8 cellular contexts compared by ENCODE assay signal in genomic region chr11:68904458-68904847, GRCh38. TPM values are rescaled to one million over a fixed set of nuclear protein-coding genes. Genes with fewer than 3 reads are reported as not detected.
DNase-seq lines count a peak whose midpoint lies in the region; ATAC-seq, FAIRE-seq and TF ChIP-seq lines count a peak whose summit lies in the region.

No MANE protein-coding gene starts in this region.

- peak overlapping the region; percentile 94 for H3K23ac ChIP-seq in neuronal stem cell (ENCODE audit: low read depth, low read length, poor library complexity)

- peak overlapping the region; percentile 77 to 90 (median 84) for H3K27ac ChIP-seq in BLaER1 treated with 17β-estradiol and CSF1 and Interleukin-3, amounts not matched to agents 10 nM and 100 nM
- peak overlapping the region; percentile 78 for H3K27ac ChIP-seq in RWPE1
- peak overlapping the region; percentile 40 for H3K27ac ChIP-seq in endothelial cell of umbilical vein (ENCODE audit: insufficient read depth, low read depth, low read length)
- no peak overlapping the region for H3K27ac ChIP-seq in neuronal stem cell (replicated peaks; ENCODE audit: low read length)

- no peak overlapping the region for H3K14ac ChIP-seq in neuronal stem cell (ENCODE audit: low read length)

- WGBS in neuronal stem cell (ENCODE audit: extremely low coverage in 2 of 2, insufficient read length in 2 of 2, insufficient replicate concordance in 1 of 2), 2 donors, result no CpG with 5 or more reads among the region's 13 CpGs

- FAIRE-seq in endothelial cell of umbilical vein (lab: Jason Lieb, UNC), result no peak

- no peaks in the 10 kb centered on the region for H3K9me1 ChIP-seq in endothelial cell of umbilical vein (replicated peaks; ENCODE audit: control insufficient read depth, extremely low read depth, insufficient read depth, low read length)

- no peak overlapping the region for H3K4ac ChIP-seq in neuronal stem cell (ENCODE audit: low read length)

- DNase-seq in RWPE1 (ENCODE audit: low spot score) (peak; percentile 41), endothelial cell of umbilical vein (ENCODE audit: low read depth, low spot score) (no peak), neuronal stem cell (ENCODE audit: low spot score) (peak; percentile 5), germinal center (ENCODE audit: low spot score) (no peak)
- no peak for DNase-seq in stimulated activated CD8-positive, alpha-beta memory T cell treated with anti-CD3 and anti-CD28 coated beads, Interleukin-4, amount 100 ng/mL, for 48 hours

- no peak for TF ChIP-seq POLR2A in endothelial cell of umbilical vein (IDR thresholded peaks at IDR 0.05; ENCODE audit: low read depth, low read length)

- H3K4me3 ChIP-seq in BLaER1 treated with 17β-estradiol and CSF1 and Interleukin-3, amounts not matched to agents 10 nM and 100 nM, result peak overlapping the region; percentile 83 to 98 (median 92)
- H3K4me3 ChIP-seq in endothelial cell of umbilical vein (replicated peaks in 1 of 3; ENCODE audit: insufficient read depth in 1 of 3, low read depth in 1 of 3, low read length in 3 of 3) (peak overlapping the region; percentile 41 to 94 (median 81)), neuronal stem cell (ENCODE audit: low read length in 2 of 2) (peak overlapping the region; percentile 96 to 97)

- peak overlapping the region; percentile 73 for H2AFZ ChIP-seq in endothelial cell of umbilical vein (ENCODE audit: low read depth, low read length)
- H2AFZ ChIP-seq in neuronal stem cell (ENCODE audit: low read length), result peak overlapping the region; percentile 93

- POLR2A ChIA-PET in RWPE1 (lab: Yijun Ruan, JAX; ENCODE audit: low non-redundant PET), result no interaction called here
- POLR2A ChIA-PET in endothelial cell of umbilical vein (lab: Charles Lee), result no interaction called here

- peak overlapping the region; percentile 98 for H3K18ac ChIP-seq in neuronal stem cell (ENCODE audit: low read length)

- H2BK15ac ChIP-seq in neuronal stem cell (ENCODE audit: low read length), result peak overlapping the region; percentile 51

- peak overlapping the region; percentile 88 to 97 (median 91) for H3K9ac ChIP-seq in BLaER1 treated with 17β-estradiol and CSF1 and Interleukin-3, amounts not matched to agents 10 nM and 100 nM
- H3K9ac ChIP-seq in endothelial cell of umbilical vein (replicated peaks; ENCODE audit: extremely low read depth, insufficient read depth, low read length) (peak overlapping the region; percentile 76), neuronal stem cell (ENCODE audit: low read depth, low read length, poor library complexity) (peak overlapping the region; percentile 98)

- peaks cover 26 to 40% (median 35%) of the 10 kb centered on the region in 10 experiments for H3K4me1 ChIP-seq in BLaER1 treated with 17β-estradiol and CSF1 and Interleukin-3, amounts not matched to agents 10 nM and 100 nM
- peaks cover 14% of the 10 kb centered on the region for H3K4me1 ChIP-seq in endothelial cell of umbilical vein (ENCODE audit: control insufficient read depth, extremely low read depth, insufficient read depth, low read length)
- peaks cover 4 to 7% of the 10 kb centered on the region in 2 donors for H3K4me1 ChIP-seq in neuronal stem cell (ENCODE audit: control insufficient read depth in 2 of 2, insufficient read depth in 1 of 2, low read depth in 1 of 2, low read length in 2 of 2)

- no TSS peak for BruUV-seq in endothelial cell of umbilical vein (replicated peaks; lab: Mats Ljungman, UMichigan)

- dilution Hi-C loops in endothelial cell of umbilical vein (cut with MboI; ENCODE audit: extremely low pct_ligation_motif_present, low sequenced_read_pairs), result no loop called here

- H3K79me2 ChIP-seq in endothelial cell of umbilical vein (ENCODE audit: control insufficient read depth, insufficient read depth, low read length), result peaks cover 48% of the 10 kb centered on the region

- H2BK5ac ChIP-seq in neuronal stem cell (ENCODE audit: low read length), result peak overlapping the region; percentile 94

- H4K8ac ChIP-seq in neuronal stem cell (ENCODE audit: low read depth, low read length), result peak overlapping the region; percentile 6

- H2BK120ac ChIP-seq in neuronal stem cell (ENCODE audit: low read depth, low read length), result peak overlapping the region; percentile 37

- CTCF ChIA-PET in RWPE1 (lab: Yijun Ruan, JAX), result interaction anchor here (0.7 to 0.9 kb wide), 2 partner anchors 106 to 213 kb away, joined by 3 read pairs; no protein-coding TSS in a partner anchor
- CTCF ChIA-PET in endothelial cell of umbilical vein (lab: Charles Lee), result no interaction called here

- ATAC-seq in GM21381 (IDR thresholded peaks at IDR 0.05; ENCODE audit: unreplicated experiment), result peak; percentile 15
- ATAC-seq in GM21786 (IDR thresholded peaks at IDR 0.05; ENCODE audit: unreplicated experiment), result no peak

- peak overlapping the region; percentile 30 for H2BK12ac ChIP-seq in neuronal stem cell (ENCODE audit: low read length)

- intact Hi-C loops in endothelial cell of umbilical vein (cut with micrococcal nuclease), result loop anchor here (10.0 kb wide), 1 partner anchor 180 kb away; no protein-coding TSS in a partner anchor

- no peaks in the 10 kb centered on the region for H3K27me3 ChIP-seq in BLaER1 treated with 17β-estradiol and CSF1 and Interleukin-3, amounts not matched to agents 10 nM and 100 nM
- H3K27me3 ChIP-seq in endothelial cell of umbilical vein (ENCODE audit: control insufficient read depth in 2 of 2, insufficient read depth in 2 of 2, low read length in 2 of 2) (no peaks in the 10 kb centered on the region), neuronal stem cell (ENCODE audit: control insufficient read depth in 3 of 3, insufficient read depth in 3 of 3, low read depth in 1 of 3, low read length in 3 of 3) (no peaks in the 10 kb centered on the region)

- TF ChIP-seq CTCF in RWPE1 (conservative IDR thresholded peaks at IDR 0.05; ENCODE audit: low read depth), result no peak
- no peak for TF ChIP-seq CTCF in endothelial cell of umbilical vein (IDR thresholded peaks at IDR 0.05; ENCODE audit: extremely low read depth in 1 of 2, insufficient read depth in 1 of 2, low read depth in 1 of 2, low read length in 2 of 2)

- H2AK5ac ChIP-seq in neuronal stem cell (ENCODE audit: low read depth, low read length), result peak overlapping the region; percentile 25

- H3K79me1 ChIP-seq in neuronal stem cell (ENCODE audit: low read depth, low read length), result peaks cover 15% of the 10 kb centered on the region

- peaks cover 38 to 60% (median 48%) of the 10 kb centered on the region in 11 experiments for H3K36me3 ChIP-seq in BLaER1 treated with 17β-estradiol and CSF1 and Interleukin-3, amounts not matched to agents 10 nM and 100 nM
- H3K36me3 ChIP-seq in endothelial cell of umbilical vein (ENCODE audit: control insufficient read depth in 2 of 2, extremely low read depth in 1 of 2, insufficient read depth in 2 of 2, low read length in 2 of 2) (peaks cover 0 to 9% of the 10 kb centered on the region in 2 experiments), neuronal stem cell (replicated peaks in 1 of 2; ENCODE audit: control insufficient read depth in 2 of 2, insufficient read depth in 2 of 2, low read length in 2 of 2) (peaks cover 13 to 44% of the 10 kb centered on the region in 2 donors)

- H4K91ac ChIP-seq in neuronal stem cell (ENCODE audit: low read depth, low read length, poor library complexity), result no peak overlapping the region

- peak overlapping the region; percentile 82 to 98 (median 91) for H3K4me2 ChIP-seq in BLaER1 treated with 17β-estradiol and CSF1 and Interleukin-3, amounts not matched to agents 10 nM and 100 nM
- peak overlapping the region; percentile 71 for H3K4me2 ChIP-seq in endothelial cell of umbilical vein (ENCODE audit: insufficient read depth, low read length)
- peak overlapping the region; percentile 96 for H3K4me2 ChIP-seq in neuronal stem cell (ENCODE audit: insufficient read depth, low read length, poor library complexity, severe bottlenecking)

- H3K9me3 ChIP-seq in BLaER1 treated with 17β-estradiol and CSF1 and Interleukin-3, amounts not matched to agents 10 nM and 100 nM (replicated peaks in 1 of 11), result no peaks in the 10 kb centered on the region
- H3K9me3 ChIP-seq in endothelial cell of umbilical vein (replicated peaks; ENCODE audit: control insufficient read depth, insufficient read depth, low read length) (no peaks in the 10 kb centered on the region), neuronal stem cell (replicated peaks in 1 of 2; ENCODE audit: control insufficient read depth in 2 of 2, insufficient read depth in 1 of 2, low read depth in 1 of 2, low read length in 2 of 2) (no peaks in the 10 kb centered on the region)

- peaks cover 0 to 57% (median 38%) of the 10 kb centered on the region in 11 experiments; a peak in 21 of 22 replicates for H4K20me1 ChIP-seq in BLaER1 treated with 17β-estradiol and CSF1 and Interleukin-3, amounts not matched to agents 10 nM and 100 nM
- no peaks in the 10 kb centered on the region for H4K20me1 ChIP-seq in endothelial cell of umbilical vein (replicated peaks; ENCODE audit: control insufficient read depth, extremely low read depth, insufficient read depth, low read length)

TF ChIP-seq in endothelial cell of umbilical vein, 7 proteins besides CTCF, POLR2A, EP300 and RAD21:
- no peak for TF ChIP-seq EZH2 (IDR thresholded peaks at IDR 0.05; ENCODE audit: borderline replicate concordance, low read depth, low read length, severe bottlenecking)

RNA-seq across cellular contexts. Expression of gene IGHMBP2, which starts 0.8 kb away (rescaled TPM):
- 23.5 and 25.1 TPM in 2 replicates for total RNA-seq in endothelial cell of umbilical vein
- polyA plus RNA-seq in endothelial cell of umbilical vein, result 10.9 and 12.8 TPM in 2 replicates
- 7.9 and 8.7 TPM in 2 replicates for polyA plus RNA-seq in endothelial cell of umbilical vein (2011; cell fraction: cytosol; rRNA removed)
- 57.3 and 60.2 TPM in 2 replicates for polyA plus RNA-seq in endothelial cell of umbilical vein (2011; cell fraction: nucleus; rRNA removed)
- polyA plus RNA-seq in endothelial cell of umbilical vein (2012), result 11.2 TPM in 2 replicates
- 25.0 and 29.9 TPM in 2 replicates for polyA minus RNA-seq in endothelial cell of umbilical vein
- polyA minus RNA-seq in endothelial cell of umbilical vein (2011; cell fraction: cytosol; rRNA and poly(A)+ RNA removed), result 12.9 TPM
- polyA minus RNA-seq in endothelial cell of umbilical vein (2011; cell fraction: nucleus; rRNA and poly(A)+ RNA removed), result 32.3 and 39.3 TPM in 2 replicates
- 7.8 TPM for polyA plus RNA-seq in neuronal stem cell (2013, experiment 1 of 2)
- polyA plus RNA-seq in neuronal stem cell (2013, experiment 2 of 2), result 7.6 TPM

RNA-seq across cellular contexts. Expression of gene MRPL21, which starts 0.8 kb away (rescaled TPM):
- total RNA-seq in endothelial cell of umbilical vein, result 52.2 and 65.1 TPM in 2 replicates
- polyA plus RNA-seq in endothelial cell of umbilical vein, result 65.5 and 69.1 TPM in 2 replicates
- polyA plus RNA-seq in endothelial cell of umbilical vein (2011; cell fraction: cytosol; rRNA removed), result 65.8 and 68.3 TPM in 2 replicates
- polyA plus RNA-seq in endothelial cell of umbilical vein (2011; cell fraction: nucleus; rRNA removed), result 41.0 and 44.1 TPM in 2 replicates
- 86.5 and 87.5 TPM in 2 replicates for polyA plus RNA-seq in endothelial cell of umbilical vein (2012)
- 30.8 and 46.2 TPM in 2 replicates for polyA minus RNA-seq in endothelial cell of umbilical vein
- polyA minus RNA-seq in endothelial cell of umbilical vein (2011; cell fraction: cytosol; rRNA and poly(A)+ RNA removed), result 36.0 TPM
- 20.7 and 23.2 TPM in 2 replicates for polyA minus RNA-seq in endothelial cell of umbilical vein (2011; cell fraction: nucleus; rRNA and poly(A)+ RNA removed)
- 72.9 TPM for polyA plus RNA-seq in neuronal stem cell (2013, experiment 1 of 2)
- 67.6 TPM for polyA plus RNA-seq in neuronal stem cell (2013, experiment 2 of 2)

Comparison
In these comparisons a context has a peak if more than half of its experiments do, and no peak if none do; other contexts are left out.
1. DNase-seq: peak in RWPE1 (single experiment) and neuronal stem cell (single experiment); none in endothelial cell of umbilical vein (single experiment), stimulated activated CD8-positive, alpha-beta memory T cell treated with anti-CD3 and anti-CD28 coated beads, Interleukin-4, amount 100 ng/mL, for 48 hours (single experiment) and germinal center (single experiment).
2. Peak in every context shown above with its lines, with median percentiles within 50 percentile points of each other: H3K4me2 ChIP-seq, H3K4me3 ChIP-seq and H3K9ac ChIP-seq.